16 cellular contexts compared by ENCODE assay signal in genomic region chr9:71669265-71669975, GRCh38.
DNase-seq lines count a peak whose midpoint lies in the region; ATAC-seq, FAIRE-seq and TF ChIP-seq lines count a peak whose summit lies in the region.
"Had no signal": no experiment of that assay in that cellular context is flagged by ENCODE, and none has a peak within 500 bp of the region (broad histone marks: within the 10 kb centered on the region; RNA-seq: fewer than 3 reads in every experiment).

No MANE protein-coding gene starts in this region.

- POLR2A ChIA-PET in HepG2 (lab: Yijun Ruan, JAX): interaction anchor here (1.4 kb wide), 1 partner anchor 9 kb away, joined by 3 read pairs; no protein-coding TSS in a partner anchor

- TF ChIP-seq EP300 in HepG2 (IDR thresholded peaks at IDR 0.05; ENCODE audit: low read depth in 2 of 2, low read length in 2 of 2): no peak
- TF ChIP-seq EP300 in HepG2 (CRISPR knock-in tag; IDR thresholded peaks at IDR 0.05; ENCODE audit: borderline replicate concordance): no peak

- no peak for FAIRE-seq in HepG2 (lab: Jason Lieb, UNC)

- H2AFZ ChIP-seq in OCI-LY3 (ENCODE audit: low read depth, low read length): no peak overlapping the region
- no peak overlapping the region for H2AFZ ChIP-seq in HepG2 (ENCODE audit: low read length)

- intact Hi-C loops in HepG2 (cut with micrococcal nuclease; ENCODE audit: unreplicated experiment): loop anchor here (5.0 kb wide), 1 partner anchor 678 kb away; no protein-coding TSS in a partner anchor

- in situ Hi-C loops in HepG2 (cut with HindIII; ENCODE audit: extremely low pct_ligation_motif_present, low pct_unique_long_range_greater_than_20kb): no loop called here

- no peak overlapping the region for H3K27ac Mint-ChIP-seq in T-helper 2 cell treated with Interferon-gamma antibody and Interleukin-4, amounts not matched to agents 5 μg/mL and 100 μg/mL, for 36 hours

- no peak for TF ChIP-seq RAD21 in HepG2 (CRISPR knock-in tag; IDR thresholded peaks at IDR 0.05)

- H3K9me3 ChIP-seq in OCI-LY3 (ENCODE audit: insufficient read depth, low read length) (no peaks in the 10 kb centered on the region), HepG2 (ENCODE audit: low read length) (no peaks in the 10 kb centered on the region)
- H3K9me3 ChIP-seq: BLaER1 had no signal

- H4K20me1 ChIP-seq in OCI-LY3 (ENCODE audit: insufficient read depth, low read length): no peaks in the 10 kb centered on the region
- no peaks in the 10 kb centered on the region for H4K20me1 ChIP-seq in HepG2 (ENCODE audit: insufficient read depth, low read length)
- H4K20me1 ChIP-seq: BLaER1 had no signal

- H3K36me3 ChIP-seq in OCI-LY3 (replicated peaks; ENCODE audit: low read depth, low read length) (no peaks in the 10 kb centered on the region), HepG2 (replicated peaks in 1 of 2; ENCODE audit: control insufficient read depth in 1 of 2, insufficient read depth in 2 of 2, low read length in 2 of 2) (no peaks in the 10 kb centered on the region)
- H3K36me3 ChIP-seq: BLaER1 had no signal

- ATAC-seq in HepG2: peak; percentile 91
- ATAC-seq in HG03565 (IDR thresholded peaks at IDR 0.05; ENCODE audit: unreplicated experiment): no peak
- ATAC-seq: SK-N-SH treated with all-trans-retinoic acid at 6 μM for 48 hours had no signal

- H3K4me1 ChIP-seq in OCI-LY3 (ENCODE audit: low read length) (peaks cover 13% of the 10 kb centered on the region), HepG2 (ENCODE audit: insufficient read depth, low read length) (peaks cover 38% of the 10 kb centered on the region)
- H3K4me1 ChIP-seq: BLaER1 had no signal

- H3K9me3 Mint-ChIP-seq in T-helper 2 cell treated with Interferon-gamma antibody and Interleukin-4, amounts not matched to agents 5 μg/mL and 100 μg/mL, for 36 hours: no peaks in the 10 kb centered on the region
- H3K9me3 Mint-ChIP-seq: CD8-positive, alpha-beta memory T cell had no signal

- H3K4me2 ChIP-seq in OCI-LY3 (ENCODE audit: low read length): peak overlapping the region; percentile 18
- no peak overlapping the region; the same call in 1 of the 2 replicates for H3K4me2 ChIP-seq in HepG2 (ENCODE audit: low read depth, low read length)
- H3K4me2 ChIP-seq: BLaER1 had no signal

- CTCF ChIA-PET in HepG2 (lab: Yijun Ruan, JAX; ENCODE audit: low intra/inter-chr PET ratio, low total read pairs): no interaction called here

- H3K9ac ChIP-seq in OCI-LY3 (ENCODE audit: low read length) (no peak overlapping the region), HepG2 (ENCODE audit: insufficient read depth, low read depth, low read length) (no peak overlapping the region)
- H3K9ac ChIP-seq: BLaER1 had no signal

- 67% methylated on average over 3 of the region's 3 CpGs for WGBS in HepG2 (ENCODE audit: low lambda C conversion rate)

- H3K27ac ChIP-seq in OCI-LY3 (ENCODE audit: low read length) (no peak overlapping the region), HepG2 (ENCODE audit: extremely low read length, insufficient read depth, low read length) (no peak overlapping the region)
- H3K27ac ChIP-seq: BLaER1 had no signal

- no peak for TF ChIP-seq POLR2A in HepG2 (IDR thresholded peaks at IDR 0.05; ENCODE audit: insufficient read depth in 1 of 2, low read depth in 2 of 2, low read length in 2 of 2)

- peaks cover under 1% of the 10 kb centered on the region for H3K4me1 Mint-ChIP-seq in T-helper 2 cell treated with Interferon-gamma antibody and Interleukin-4, amounts not matched to agents 5 μg/mL and 100 μg/mL, for 36 hours (ENCODE audit: low read depth)

- no TSS peak for BruUV-seq in HepG2 (replicated peaks; lab: Mats Ljungman, UMichigan)

- DNase-seq in NCI-H2107 treated with DMSO at 0.1 percent for 48 hours (lab: John Stamatoyannopoulos, UW; ENCODE audit: unreplicated experiment) (peak; percentile 37), NCI-H2107 (lab: John Stamatoyannopoulos, UW) (no peak), HepG2 (ENCODE audit: low spot score) (no peak), NCI-H345 (lab: John Stamatoyannopoulos, UW) (no peak)
- DNase-seq in T-helper 2 cell treated with Interferon-gamma antibody and Interleukin-4, amounts not matched to agents 5 μg/mL and 100 μg/mL, for 36 hours (ENCODE audit: low spot score): no peak
- DNase-seq in NK-92 treated with Interleukin-12 subunit alpha and Interleukin-12 subunit beta, amount 100 ng/mL, for 24 hours (lab: John Stamatoyannopoulos, UW): no peak
- DNase-seq: CD8-positive, alpha-beta memory T cell; KBM-7; NCI-H187 treated with DMSO at 0.1 percent for 48 hours; NCI-H226; OCI-M1; SHP77 treated with DMSO at 0.1 percent for 48 hours had no signal

- H3K27me3 ChIP-seq in OCI-LY3 (ENCODE audit: low read depth, low read length) (no peaks in the 10 kb centered on the region; the same call in 1 of the 2 replicates), HepG2 (ENCODE audit: control insufficient read depth in 1 of 2, insufficient read depth in 2 of 2, low read length in 2 of 2) (no peaks in the 10 kb centered on the region; a peak in 1 of 5 replicates)
- H3K27me3 ChIP-seq: BLaER1 had no signal

- TF ChIP-seq CTCF in OCI-LY3 (IDR thresholded peaks at IDR 0.05; ENCODE audit: low read depth, low read length) (no peak), HepG2 (CRISPR knock-in tag; IDR thresholded peaks at IDR 0.05) (no peak)

- peaks cover 22% of the 10 kb centered on the region for H3K27me3 Mint-ChIP-seq in T-helper 2 cell treated with Interferon-gamma antibody and Interleukin-4, amounts not matched to agents 5 μg/mL and 100 μg/mL, for 36 hours (ENCODE audit: low read depth)
- H3K27me3 Mint-ChIP-seq: CD8-positive, alpha-beta memory T cell had no signal

- H3K4me3 Mint-ChIP-seq in T-helper 2 cell treated with Interferon-gamma antibody and Interleukin-4, amounts not matched to agents 5 μg/mL and 100 μg/mL, for 36 hours: no peak overlapping the region
- H3K4me3 Mint-ChIP-seq: CD8-positive, alpha-beta memory T cell had no signal

- H3K4me3 ChIP-seq in OCI-LY3 (ENCODE audit: low read length) (no peak overlapping the region), HepG2 (replicated peaks in 1 of 3; ENCODE audit: insufficient read depth in 1 of 3, low read depth in 2 of 3, low read length in 3 of 3) (no peak overlapping the region)
- H3K4me3 ChIP-seq: BLaER1 had no signal

- H3K79me2 ChIP-seq in OCI-LY3 (ENCODE audit: low read length) (no peaks in the 10 kb centered on the region), HepG2 (ENCODE audit: insufficient read depth, low read length) (no peaks in the 10 kb centered on the region)

- no peaks in the 10 kb centered on the region for H3K36me3 Mint-ChIP-seq in T-helper 2 cell treated with Interferon-gamma antibody and Interleukin-4, amounts not matched to agents 5 μg/mL and 100 μg/mL, for 36 hours (ENCODE audit: low read depth)

TF ChIP-seq in HepG2, 621 proteins besides CTCF, POLR2A, EP300 and RAD21 (continues in another document):
- TF ChIP-seq HMG20A (CRISPR knock-in tag; IDR thresholded peaks at IDR 0.05; ENCODE audit: borderline replicate concordance) (peak; percentile 33; the same call in 1 of the 2 replicates), ZNF280D (CRISPR knock-in tag; IDR thresholded peaks at IDR 0.05) (no peak), ZMYM4 (CRISPR knock-in tag; IDR thresholded peaks at IDR 0.05) (0 out of 2 replicates have a peak, but pooled peaks have one; percentile 15), FOXA1 (IDR thresholded peaks at IDR 0.05) (no peak), FOXA1 (CRISPR knock-in tag; IDR thresholded peaks at IDR 0.05) (peak; percentile 77), PPARG (CRISPR knock-in tag; conservative IDR thresholded peaks at IDR 0.05) (peak; percentile 72; the same call in 1 of the 2 replicates), WIZ (CRISPR knock-in tag; IDR thresholded peaks at IDR 0.05) (no peak), FOXA3 (CRISPR knock-in tag; IDR thresholded peaks at IDR 0.05) (peak; percentile 34; the same call in 1 of the 2 replicates), RAD51 (IDR thresholded peaks at IDR 0.05; ENCODE audit: borderline replicate concordance) (peak; percentile 34; the same call in 1 of the 2 replicates), ZNF44 (CRISPR knock-in tag; IDR thresholded peaks at IDR 0.05) (no peak), SIX1 (CRISPR knock-in tag; IDR thresholded peaks at IDR 0.05; ENCODE audit: borderline replicate concordance) (0 out of 2 replicates have a peak, but pooled peaks have one; percentile 15), HNF4A (CRISPR knock-in tag; IDR thresholded peaks at IDR 0.05) (peak; percentile 25; the same call in 1 of the 2 replicates), RXRB (CRISPR knock-in tag; IDR thresholded peaks at IDR 0.05; ENCODE audit: borderline replicate concordance) (peak; percentile 47; the same call in 1 of the 2 replicates), ZNF550 (CRISPR knock-in tag; IDR thresholded peaks at IDR 0.05; ENCODE audit: borderline replicate concordance) (no peak)
